ENCODE assay signal across 8 cellular contexts in the genomic region with DNA sequence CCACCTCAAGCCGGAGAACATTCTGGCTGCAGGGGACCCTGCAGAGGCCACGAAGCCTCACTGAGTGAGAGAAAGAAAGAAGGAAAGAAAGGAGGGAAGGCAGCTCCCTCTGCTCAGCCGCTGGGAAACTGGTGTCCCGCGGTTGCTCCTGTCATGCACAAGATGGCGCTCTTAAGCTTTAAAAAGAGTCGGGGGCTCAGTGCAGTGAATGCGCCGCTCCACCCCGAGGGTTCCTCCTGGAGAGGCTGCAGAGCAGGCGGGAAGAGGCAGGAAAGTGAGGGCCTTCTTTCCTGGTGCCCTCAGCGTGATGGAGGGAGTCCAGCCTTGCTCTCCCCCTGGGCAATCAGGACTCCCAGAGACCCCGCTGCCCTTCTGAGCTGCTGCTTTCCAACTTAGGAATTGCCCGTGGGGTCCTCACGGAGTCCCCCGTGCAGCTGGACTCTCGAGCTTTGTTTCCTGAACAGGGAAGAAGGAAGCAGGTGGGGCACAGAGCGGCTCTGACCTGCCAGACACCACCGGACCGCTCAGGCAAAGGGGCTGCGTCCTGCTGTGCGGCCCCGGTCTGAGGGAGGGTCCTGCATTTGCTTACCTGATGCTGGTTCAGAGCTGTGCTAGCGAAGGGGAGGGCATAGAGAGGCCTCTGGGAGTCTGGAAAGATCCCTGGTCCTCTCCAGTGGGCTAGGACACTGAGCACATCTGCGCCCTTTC.
DNase-seq lines count a peak whose midpoint lies in the region; ATAC-seq and TF ChIP-seq lines count a peak whose summit lies in the region.

No MANE protein-coding gene starts in this region.

- H3K27ac ChIP-seq in breast epithelium = no peak overlapping the region
- no peak overlapping the region for H3K27ac ChIP-seq in endodermal cell (ENCODE audit: low read depth, low read length)

- BruUV-seq in MCF 10A (replicated peaks; lab: Mats Ljungman, UMichigan) = no TSS peak

- H3K9me3 ChIP-seq in breast epithelium (no peaks in the 10 kb centered on the region), endodermal cell (ENCODE audit: control insufficient read depth, low read length) (no peaks in the 10 kb centered on the region)

- H3K27me3 Mint-ChIP-seq in MCF 10A (ENCODE audit: insufficient read depth, unreplicated experiment) (peaks cover 34% of the 10 kb centered on the region), endodermal cell (ENCODE audit: insufficient read depth) (peaks cover 18% of the 10 kb centered on the region)

- peak; percentile 80 for TF ChIP-seq CTCF in MCF 10A (IDR thresholded peaks at IDR 0.05; ENCODE audit: unreplicated experiment)
- no peak for TF ChIP-seq CTCF in breast epithelium (IDR thresholded peaks at IDR 0.05)
- TF ChIP-seq CTCF in endodermal cell (conservative IDR thresholded peaks at IDR 0.05) = peak; percentile 89

- H3K9me3 Mint-ChIP-seq in MCF 10A (ENCODE audit: unreplicated experiment) (no peaks in the 10 kb centered on the region), endodermal cell (no peaks in the 10 kb centered on the region)

- H3K27me3 ChIP-seq in breast epithelium (peaks cover 0 to 57% of the 10 kb centered on the region in 2 donors), endodermal cell (ENCODE audit: control insufficient read depth, insufficient read depth, low read length, poor library complexity, severe bottlenecking) (no peaks in the 10 kb centered on the region)

- POLR2A ChIA-PET in MCF 10A (lab: Yijun Ruan, JAX) = interaction anchor here (1.1 kb wide), 1 partner anchor 1843 kb away, joined by 3 read pairs; a partner anchor contains a TSS

- H3K36me3 ChIP-seq in breast epithelium (no peaks in the 10 kb centered on the region), endodermal cell (ENCODE audit: control insufficient read depth, insufficient read depth, low read length) (no peaks in the 10 kb centered on the region)

- CTCF ChIA-PET in MCF 10A (lab: Yijun Ruan, JAX) = interaction anchor here (0.6 to 2.6 kb wide), 18 partner anchors 8 to 602 kb away, joined by 3 to 18 read pairs (median 3); no protein-coding TSS in a partner anchor

- H3K4me1 Mint-ChIP-seq in MCF 10A (ENCODE audit: insufficient read depth, unreplicated experiment) (no peaks in the 10 kb centered on the region), endodermal cell (peaks cover 5% of the 10 kb centered on the region)

- H3K4me3 ChIP-seq in breast epithelium (no peak overlapping the region), endodermal cell (ENCODE audit: low read length) (no peak overlapping the region)

- intact Hi-C loops in MCF 10A (cut with micrococcal nuclease) (loop anchor here (1.0 to 5.0 kb wide), 2 partner anchors 392 to 1859 kb away; no protein-coding TSS in a partner anchor), breast epithelium (cut with DNase I; ENCODE audit: low total_unique reads) (no loop called here), left colon (cut with DNase I, micrococcal nuclease) (no loop called here)

- H3K36me3 Mint-ChIP-seq in MCF 10A (ENCODE audit: insufficient read depth, unreplicated experiment) (no peaks in the 10 kb centered on the region), endodermal cell (ENCODE audit: low read depth) (no peaks in the 10 kb centered on the region)

- 19 to 45% methylated on average over 12 to 25 of the region's 25 CpGs for WGBS in endodermal cell (ENCODE audit: insufficient coverage in 1 of 2, insufficient read length in 1 of 2), 2 experiments

- no peaks in the 10 kb centered on the region for H3K4me1 ChIP-seq in breast epithelium
- peaks cover under 1% of the 10 kb centered on the region for H3K4me1 ChIP-seq in endodermal cell (ENCODE audit: control insufficient read depth, insufficient read depth, low read length)

- H3K9ac ChIP-seq in endodermal cell (ENCODE audit: extremely low read depth, low read length, poor library complexity, severe bottlenecking) = no peak overlapping the region

- ATAC-seq in HG02571 (IDR thresholded peaks at IDR 0.05; ENCODE audit: unreplicated experiment) = no peak
- no peak for ATAC-seq in left colon

- DNase-seq in MCF 10A (ENCODE audit: unreplicated experiment) (peak; percentile 65), breast epithelium (ENCODE audit: low spot score in 2 of 2) (no peak), NCI-H345 (lab: John Stamatoyannopoulos, UW) (peak; percentile 71), endodermal cell (peak; percentile 94), pons (ENCODE audit: low spot score) (peak; percentile 25), hepatic stellate cell (ENCODE audit: low spot score) (no peak), left colon (no peak)

- H3K27ac Mint-ChIP-seq in MCF 10A (ENCODE audit: low read depth, unreplicated experiment) (no peak overlapping the region), endodermal cell (no peak overlapping the region)

- no peak overlapping the region for H3K4me3 Mint-ChIP-seq in MCF 10A (ENCODE audit: unreplicated experiment)
- no peak overlapping the region for H3K4me3 Mint-ChIP-seq in endodermal cell

- TF ChIP-seq POLR2A in breast epithelium (IDR thresholded peaks at IDR 0.05) = no peak

Comparison
In these comparisons a context has a peak if more than half of its experiments do, and no peak if none do; other contexts are left out.
1. DNase-seq: peak in MCF 10A (single experiment), NCI-H345 (single experiment), endodermal cell (single experiment) and pons (single experiment); none in breast epithelium (0 of 2), hepatic stellate cell (single experiment) and left colon (0 of 2).
2. CTCF ChIP-seq: peak in MCF 10A (single experiment) and endodermal cell (single experiment); none in breast epithelium (0 of 3).